In the genomic region with DNA sequence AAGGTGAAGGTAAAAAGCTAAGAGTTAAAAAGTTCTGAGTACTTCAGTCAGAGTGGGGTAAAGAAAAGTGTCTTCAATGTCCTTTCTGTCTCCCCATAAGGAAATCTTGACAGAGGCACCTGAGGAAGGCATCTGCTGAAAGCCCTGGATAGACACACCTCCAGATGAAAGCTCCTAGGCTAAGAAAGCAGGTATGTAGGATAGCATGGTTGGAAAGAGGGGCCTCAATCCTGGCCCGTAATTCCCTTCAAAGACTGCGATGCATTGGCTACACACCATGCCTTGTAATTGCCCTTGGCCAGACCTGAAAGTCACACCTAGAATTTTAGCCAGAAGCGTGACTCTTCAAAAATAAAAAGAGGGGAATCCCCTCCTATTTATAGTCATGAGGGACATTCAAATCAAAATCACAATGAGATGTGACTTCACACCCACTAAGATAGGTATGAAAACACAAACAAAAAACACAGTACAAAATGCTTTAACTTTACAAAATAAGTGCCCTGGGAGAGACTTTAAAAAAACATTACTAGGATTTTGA, we compare ENCODE assay signal across 18 cellular contexts.
A peak's percentile ranks its signal among the peaks of the same experiment; 100 is the strongest.
DNase-seq lines count a peak whose midpoint lies in the region; ATAC-seq and TF ChIP-seq lines count a peak whose summit lies in the region.
"Had no signal": no experiment of that assay in that cellular context is flagged by ENCODE, and none has a peak within 500 bp of the region (broad histone marks: within the 10 kb centered on the region; RNA-seq: fewer than 3 reads in every experiment).

No MANE protein-coding gene starts in this region.

- POLR2A ChIA-PET in WTC11 (lab: Charles Lee): no interaction called here

- H2AFZ ChIP-seq in GM23338: peak overlapping the region; percentile 77
- no peak overlapping the region for H2AFZ ChIP-seq in osteoblast (ENCODE audit: low read length)

- H3K27ac ChIP-seq in GM23338 (ENCODE audit: low read depth) (no peak overlapping the region), osteoblast (ENCODE audit: low read depth, low read length) (no peak overlapping the region)
- no peak overlapping the region for H3K27ac ChIP-seq in effector memory CD4-positive, alpha-beta T cell (ENCODE audit: insufficient read depth, low read length, poor library complexity, severe bottlenecking)
- H3K27ac ChIP-seq: 22Rv1, A549, BLaER1 had no signal

- DNase-seq in GM12865 (ENCODE audit: low read depth) (peak; percentile 52), GM23338 (ENCODE audit: low spot score) (no peak), WTC11 (ENCODE audit: low spot score) (no peak), osteoblast (ENCODE audit: insufficient read length, low spot score, missing footprints) (peak; percentile 22), nephron progenitor cell (no peak)
- DNase-seq in effector memory CD4-positive, alpha-beta T cell: no peak
- no peak for DNase-seq in effector memory CD8-positive, alpha-beta T cell
- DNase-seq: CD4-positive, alpha-beta memory T cell; DMS153; DMS79; GDM1; IMR-90 had no signal

- no peaks in the 10 kb centered on the region for H3F3A ChIP-seq in GM23338 (replicated peaks; ENCODE audit: low read depth)

- H3K4me1 Mint-ChIP-seq in GM23338 (peaks cover 10% of the 10 kb centered on the region; the same call in 2 of the 3 replicates), WTC11 (peaks cover 8% of the 10 kb centered on the region), nephron progenitor cell (no peaks in the 10 kb centered on the region)
- H3K4me1 Mint-ChIP-seq in effector memory CD8-positive, alpha-beta T cell (ENCODE audit: low read depth in 2 of 2): no peaks in the 10 kb centered on the region
- H3K4me1 Mint-ChIP-seq: CD14-positive monocyte; CD4-positive, alpha-beta memory T cell had no signal

- no peaks in the 10 kb centered on the region for H4K20me1 ChIP-seq in GM23338 (replicated peaks; ENCODE audit: insufficient read depth)
- no peaks in the 10 kb centered on the region for H4K20me1 ChIP-seq in osteoblast (ENCODE audit: insufficient read depth, low read length)
- H4K20me1 ChIP-seq: BLaER1 had no signal

- H3K4me1 ChIP-seq in GM23338 (ENCODE audit: insufficient read depth) (no peaks in the 10 kb centered on the region), osteoblast (ENCODE audit: insufficient read depth, low read length) (no peaks in the 10 kb centered on the region)
- no peaks in the 10 kb centered on the region for H3K4me1 ChIP-seq in effector memory CD4-positive, alpha-beta T cell (ENCODE audit: control insufficient read depth, insufficient read depth, low read length, poor library complexity, severe bottlenecking)
- H3K4me1 ChIP-seq: A549, BLaER1 had no signal

- no peak overlapping the region for H3K4me2 ChIP-seq in GM23338
- H3K4me2 ChIP-seq in osteoblast (ENCODE audit: insufficient read depth, low read length): no peak overlapping the region
- H3K4me2 ChIP-seq: A549, BLaER1 had no signal

- no peaks in the 10 kb centered on the region for H3K36me3 Mint-ChIP-seq in GM23338 (ENCODE audit: low read depth)
- no peaks in the 10 kb centered on the region for H3K36me3 Mint-ChIP-seq in WTC11
- no peaks in the 10 kb centered on the region for H3K36me3 Mint-ChIP-seq in nephron progenitor cell (ENCODE audit: low read depth)
- H3K36me3 Mint-ChIP-seq in effector memory CD8-positive, alpha-beta T cell (ENCODE audit: insufficient read depth): no peaks in the 10 kb centered on the region
- H3K36me3 Mint-ChIP-seq: CD14-positive monocyte; CD4-positive, alpha-beta memory T cell had no signal

- H3K79me2 ChIP-seq in GM23338 (replicated peaks; ENCODE audit: insufficient read depth): no peaks in the 10 kb centered on the region
- no peaks in the 10 kb centered on the region for H3K79me2 ChIP-seq in osteoblast (ENCODE audit: insufficient read depth, low read length)

- ATAC-seq in GM23338: peak; percentile 63
- peak; percentile 52; the same call in 1 of the 2 replicates for ATAC-seq in WTC11
- no peak for ATAC-seq in effector memory CD8-positive, alpha-beta T cell (replicated peaks)
- ATAC-seq: A549, K562 had no signal

- H3K9me3 ChIP-seq in osteoblast (ENCODE audit: low read depth, low read length): peaks cover 2% of the 10 kb centered on the region
- no peaks in the 10 kb centered on the region for H3K9me3 ChIP-seq in effector memory CD4-positive, alpha-beta T cell (ENCODE audit: control insufficient read depth, low read length)
- H3K9me3 ChIP-seq: A549, BLaER1, HAP-1 had no signal

- H3K4me3 ChIP-seq in GM12865 (ENCODE audit: low read depth, low read length) (no peak overlapping the region), GM23338 (no peak overlapping the region), osteoblast (ENCODE audit: insufficient read depth, low read length) (no peak overlapping the region)
- no peak overlapping the region for H3K4me3 ChIP-seq in effector memory CD4-positive, alpha-beta T cell (ENCODE audit: insufficient read depth, low read depth, low read length, poor library complexity, severe bottlenecking)
- H3K4me3 ChIP-seq: A549, BLaER1, HAP-1, K562 had no signal

- H3K9me2 ChIP-seq in GM23338 (ENCODE audit: insufficient read depth): no peaks in the 10 kb centered on the region

- H3K27ac Mint-ChIP-seq in GM23338: no peak overlapping the region
- H3K27ac Mint-ChIP-seq in WTC11: no peak overlapping the region
- no peak overlapping the region for H3K27ac Mint-ChIP-seq in nephron progenitor cell
- H3K27ac Mint-ChIP-seq in effector memory CD8-positive, alpha-beta T cell: no peak overlapping the region
- H3K27ac Mint-ChIP-seq: CD14-positive monocyte; CD4-positive, alpha-beta memory T cell had no signal

- H3K9me3 Mint-ChIP-seq in GM23338: no peaks in the 10 kb centered on the region
- no peaks in the 10 kb centered on the region for H3K9me3 Mint-ChIP-seq in WTC11
- no peaks in the 10 kb centered on the region for H3K9me3 Mint-ChIP-seq in nephron progenitor cell
- H3K9me3 Mint-ChIP-seq in effector memory CD8-positive, alpha-beta T cell: peaks cover 0 to 6% of the 10 kb centered on the region in 2 donors

- TF ChIP-seq CTCF in GM12865 (IDR thresholded peaks at IDR 0.05; ENCODE audit: insufficient read depth, low read depth, low read length, missing control alignments) (no peak), GM23338 (conservative IDR thresholded peaks at IDR 0.05; ENCODE audit: low read depth in 2 of 2) (no peak), WTC11 (IDR thresholded peaks at IDR 0.05) (no peak), osteoblast (IDR thresholded peaks at IDR 0.05; ENCODE audit: extremely low read depth, low read depth, low read length) (no peak), nephron progenitor cell (IDR thresholded peaks at IDR 0.05) (no peak)

- CTCF ChIA-PET in WTC11 (lab: Charles Lee): no interaction called here

- no peaks in the 10 kb centered on the region for H3K36me3 ChIP-seq in GM23338 (ENCODE audit: insufficient read depth)
- no peaks in the 10 kb centered on the region for H3K36me3 ChIP-seq in osteoblast (ENCODE audit: insufficient read depth, low read length)
- H3K36me3 ChIP-seq in effector memory CD4-positive, alpha-beta T cell (ENCODE audit: control insufficient read depth, insufficient read depth, low read length): no peaks in the 10 kb centered on the region
- H3K36me3 ChIP-seq: BLaER1, HAP-1 had no signal

- H3K4me3 Mint-ChIP-seq in GM23338 (no peak overlapping the region), WTC11 (no peak overlapping the region), nephron progenitor cell (no peak overlapping the region)
- no peak overlapping the region for H3K4me3 Mint-ChIP-seq in effector memory CD8-positive, alpha-beta T cell
- H3K4me3 Mint-ChIP-seq: CD14-positive monocyte; CD4-positive, alpha-beta memory T cell had no signal

- H3K27me3 ChIP-seq in GM23338 (ENCODE audit: insufficient read depth): no peaks in the 10 kb centered on the region
- no peaks in the 10 kb centered on the region for H3K27me3 ChIP-seq in osteoblast (ENCODE audit: insufficient read depth, low read length)
- no peaks in the 10 kb centered on the region for H3K27me3 ChIP-seq in effector memory CD4-positive, alpha-beta T cell (replicated peaks; ENCODE audit: control insufficient read depth, insufficient read depth, low read length, poor library complexity, severe bottlenecking)
- H3K27me3 ChIP-seq: BLaER1 had no signal

- H3K27me3 Mint-ChIP-seq in GM23338 (ENCODE audit: insufficient read depth, low read depth, poor library complexity) (no peaks in the 10 kb centered on the region), WTC11 (ENCODE audit: low read depth) (no peaks in the 10 kb centered on the region), nephron progenitor cell (ENCODE audit: low read depth, poor library complexity) (no peaks in the 10 kb centered on the region)
- H3K27me3 Mint-ChIP-seq in effector memory CD8-positive, alpha-beta T cell: no peaks in the 10 kb centered on the region
- H3K27me3 Mint-ChIP-seq: CD4-positive, alpha-beta memory T cell had no signal

TF ChIP-seq in GM23338, 12 proteins besides CTCF, POLR2A, EP300 and RAD21 (continues in another document):
- no peak for TF ChIP-seq CREB1 (CRISPR knock-in tag; IDR thresholded peaks at IDR 0.05; ENCODE audit: low read depth)
- no peak for TF ChIP-seq JUNB (IDR thresholded peaks at IDR 0.05; ENCODE audit: unreplicated experiment)
- no peak for TF ChIP-seq STAT1 (IDR thresholded peaks at IDR 0.05; ENCODE audit: unreplicated experiment)
- no peak for TF ChIP-seq NANOG (IDR thresholded peaks at IDR 0.05; ENCODE audit: borderline replicate concordance)
- TF ChIP-seq EZH2phosphoT487 (IDR thresholded peaks at IDR 0.05; ENCODE audit: unreplicated experiment): no peak

Comparison
In these comparisons a context has a peak if more than half of its experiments do, and no peak if none do; other contexts are left out.
1. DNase-seq: peak in GM12865 (single experiment) and osteoblast (single experiment); none in GM23338 (single experiment), WTC11 (single experiment), effector memory CD4-positive, alpha-beta T cell (0 of 3), nephron progenitor cell (single experiment) and effector memory CD8-positive, alpha-beta T cell (0 of 3).